ENCODE assay signal across 18 cellular contexts in genomic region chr6:168866534-168866933, GRCh38.
"Had no signal": no experiment of that assay in that cellular context is flagged by ENCODE, and none has a peak within 500 bp of the region (broad histone marks: within the 10 kb centered on the region; RNA-seq: fewer than 3 reads in every experiment).

No MANE protein-coding gene starts in this region.

- H3K79me2 ChIP-seq: parathyroid adenoma had no signal

- DNase-seq: activated CD4-positive, alpha-beta memory T cell treated with anti-CD3 and anti-CD28 coated beads for 36 hours; activated CD4-positive, alpha-beta T cell treated with anti-CD3 and anti-CD28 coated beads for 48 hours; activated effector memory CD4-positive, alpha-beta T cell treated with Interleukin-2 at 50 U/mL for 16 hours; activated naive CD4-positive, alpha-beta T cell treated with anti-CD3 and anti-CD28 coated beads for 36 hours; activated T-cell treated with anti-CD3 and anti-CD28 coated beads, Interleukin-2, amount 50 U/mL, for 48 hours; body of pancreas; hippocampal formation; left ventricle myocardium inferior; mammary epithelial cell; midbrain; right cardiac atrium; stimulated activated CD4-positive, alpha-beta T cell treated with anti-CD3 and anti-CD28 coated beads, Interleukin-12 subunit alpha, Interleukin-12 subunit beta, amount 100 ng/mL, for 4 hours; stimulated activated CD4-positive, alpha-beta T cell treated with anti-CD3 and anti-CD28 coated beads, Interleukin-4, amount 100 ng/mL, for 4 hours; T1000; transverse colon had no signal

- H3K27ac ChIP-seq: body of pancreas, cardiac muscle cell, left ventricle myocardium inferior, parathyroid adenoma, transverse colon had no signal

- ATAC-seq: body of pancreas, WTC11 had no signal

- H3K27me3 ChIP-seq: body of pancreas, cardiac muscle cell, transverse colon had no signal

- H3K4me1 ChIP-seq: left ventricle myocardium inferior, parathyroid adenoma, transverse colon had no signal

- H3K4me3 ChIP-seq: body of pancreas, cardiac muscle cell, left ventricle myocardium inferior, transverse colon had no signal

- H3K36me3 ChIP-seq: cardiac muscle cell, left ventricle myocardium inferior, transverse colon had no signal

- H2AFZ ChIP-seq: parathyroid adenoma had no signal

- H3K9me3 ChIP-seq: body of pancreas, left ventricle myocardium inferior, transverse colon had no signal
